ENCODE assay signal across 20 cellular contexts in genomic region chr18:55237665-55238064, GRCh38.
"Had no signal": no experiment of that assay in that cellular context is flagged by ENCODE, and none has a peak within 500 bp of the region (broad histone marks: within the 10 kb centered on the region; RNA-seq: fewer than 3 reads in every experiment).

No MANE protein-coding gene starts in this region.

- H3K27me3 ChIP-seq: body of pancreas, colonic mucosa, esophagus muscularis mucosa, stomach, testis, uterus had no signal

- DNase-seq: activated CD4-positive, alpha-beta memory T cell treated with anti-CD3 and anti-CD28 coated beads for 36 hours; activated CD4-positive, alpha-beta T cell treated with anti-CD3 and anti-CD28 coated beads for 4 hours; activated CD4-positive, CD25-positive, alpha-beta regulatory T cell; activated effector memory CD4-positive, alpha-beta T cell treated with anti-CD3 and anti-CD28 coated beads, Interleukin-2, amount 50 U/mL, for 16 hours; activated naive CD4-positive, alpha-beta T cell treated with anti-CD3 and anti-CD28 coated beads, Interleukin-2, amount 50 U/mL, for 16 hours; activated naive CD8-positive, alpha-beta T cell treated with anti-CD3 and anti-CD28 coated beads, Interleukin-2, amount 50 U/mL, for 24 hours; body of pancreas; colonic mucosa; mesenchymal stem cell; mucosa of descending colon; small intestine; stomach; T1000; testis; trophoblast cell; uterus had no signal

- H2AFZ ChIP-seq: parathyroid adenoma had no signal

- H3K27me3 Mint-ChIP-seq: activated naive CD8-positive, alpha-beta T cell treated with anti-CD3 and anti-CD28 coated beads, Interleukin-2, amount 50 U/mL, for 24 hours; stimulated activated memory B cell treated with anti-CD40 and anti-IgM and Interleukin-4, amounts not matched to agents 10 μg/mL and 1 μg/mL and 100 μg/mL, for 72 hours had no signal

- H3K9me3 ChIP-seq: body of pancreas, colonic mucosa, esophagus muscularis mucosa, mucosa of descending colon, stomach, testis, uterus had no signal

- H3K4me3 Mint-ChIP-seq: activated CD4-positive, alpha-beta memory T cell treated with anti-CD3 and anti-CD28 coated beads for 36 hours; activated naive CD8-positive, alpha-beta T cell treated with anti-CD3 and anti-CD28 coated beads, Interleukin-2, amount 50 U/mL, for 24 hours; stimulated activated memory B cell treated with anti-CD40 and anti-IgM and Interleukin-4, amounts not matched to agents 10 μg/mL and 1 μg/mL and 100 μg/mL, for 72 hours had no signal

- H3K4me1 ChIP-seq: colonic mucosa, parathyroid adenoma, uterus had no signal

- H3K27ac Mint-ChIP-seq: activated CD4-positive, alpha-beta memory T cell treated with anti-CD3 and anti-CD28 coated beads for 36 hours; activated naive CD8-positive, alpha-beta T cell treated with anti-CD3 and anti-CD28 coated beads, Interleukin-2, amount 50 U/mL, for 24 hours had no signal

- H3K4me3 ChIP-seq: body of pancreas, colonic mucosa, esophagus muscularis mucosa, mucosa of descending colon, stomach, testis, uterus had no signal

- H3K27ac ChIP-seq: body of pancreas, colonic mucosa, esophagus muscularis mucosa, parathyroid adenoma, stomach, testis, uterus had no signal

- H3K9me3 Mint-ChIP-seq: activated CD4-positive, alpha-beta memory T cell treated with anti-CD3 and anti-CD28 coated beads for 36 hours; activated naive CD8-positive, alpha-beta T cell treated with anti-CD3 and anti-CD28 coated beads, Interleukin-2, amount 50 U/mL, for 24 hours; stimulated activated memory B cell treated with anti-CD40 and anti-IgM and Interleukin-4, amounts not matched to agents 10 μg/mL and 1 μg/mL and 100 μg/mL, for 72 hours had no signal

- H3K4me1 Mint-ChIP-seq: activated naive CD8-positive, alpha-beta T cell treated with anti-CD3 and anti-CD28 coated beads, Interleukin-2, amount 50 U/mL, for 24 hours had no signal

- H3K79me2 ChIP-seq: parathyroid adenoma had no signal

- H3K36me3 ChIP-seq: colonic mucosa, uterus had no signal

- ATAC-seq: activated naive CD8-positive, alpha-beta T cell treated with anti-CD3 and anti-CD28 coated beads, Interleukin-2, amount 50 U/mL, for 24 hours; body of pancreas; mucosa of descending colon; sciatic nerve; stimulated activated memory B cell treated with anti-CD40 and anti-IgM and Interleukin-4, amounts not matched to agents 10 μg/mL and 1 μg/mL and 100 μg/mL, for 72 hours had no signal

- H3K36me3 Mint-ChIP-seq: activated CD4-positive, alpha-beta memory T cell treated with anti-CD3 and anti-CD28 coated beads for 36 hours had no signal

- H3K9ac ChIP-seq: parathyroid adenoma had no signal
